15 cellular contexts compared by ENCODE assay signal in genomic region chr19:3149089-3149488, GRCh38. TPM values are rescaled to one million over a fixed set of nuclear protein-coding genes. Genes with fewer than 3 reads are reported as not detected.
"Had no signal": no experiment of that assay in that cellular context is flagged by ENCODE, and none has a peak within 500 bp of the region (broad histone marks: within the 10 kb centered on the region; RNA-seq: fewer than 3 reads in every experiment).

No MANE protein-coding gene starts in this region.

- ATAC-seq: body of pancreas; esophagus mucosa; left lung; mucosa of descending colon; naive thymus-derived CD4-positive, alpha-beta T cell had no signal

- H3K9me3 ChIP-seq: body of pancreas, colonic mucosa, left lung, mucosa of descending colon, transverse colon had no signal

- H3K27ac ChIP-seq: body of pancreas, colonic mucosa, left lung, transverse colon had no signal

- H3K4me3 ChIP-seq: body of pancreas, colonic mucosa, left lung, mucosa of descending colon, transverse colon had no signal

- H3K36me3 ChIP-seq: colonic mucosa, transverse colon had no signal

- DNase-seq: activated CD4-positive, alpha-beta T cell treated with anti-CD3 and anti-CD28 coated beads, Interleukin-2, amount 50 U/mL, for 1 hour; activated T-cell treated with anti-CD3 and anti-CD28 coated beads for 4 hours; amniotic stem cell; body of pancreas; central memory CD4-positive, alpha-beta T cell; colonic mucosa; left lung; mucosa of descending colon; naive thymus-derived CD4-positive, alpha-beta T cell; stimulated activated CD4-positive, alpha-beta T cell treated with anti-CD3 and anti-CD28 coated beads, Interleukin-2, amount 100 ng/mL, for 48 hours; stimulated activated naive CD4-positive, alpha-beta T cell treated with Interleukin-2 at 50 U/mL for 16 hours; transverse colon had no signal

- H3K4me1 ChIP-seq: body of pancreas, colonic mucosa, transverse colon had no signal

- H3K27me3 ChIP-seq: colonic mucosa, left lung, transverse colon had no signal

- FAIRE-seq: endometrium had no signal

RNA-seq across cellular contexts. Expression of gene GNA15, which starts 13.3 kb away (rescaled TPM):
- total RNA-seq: renal cortical epithelial cell had no signal
